In genomic region chr19:40217027-40217810, GRCh38 we compare ENCODE assay signal across 9 cellular contexts. TPM values are rescaled to one million over a fixed set of nuclear protein-coding genes. Genes with fewer than 3 reads are reported as not detected.
DNase-seq lines count a peak whose midpoint lies in the region; ATAC-seq and TF ChIP-seq lines count a peak whose summit lies in the region.
"Had no signal": no experiment of that assay in that cellular context is flagged by ENCODE, and none has a peak within 500 bp of the region (broad histone marks: within the 10 kb centered on the region; RNA-seq: fewer than 3 reads in every experiment).

No MANE protein-coding gene starts in this region.

- H3K9ac ChIP-seq in Karpas-422 (ENCODE audit: low read length) = no peak overlapping the region

- CTCF ChIA-PET in activated CD8-positive, alpha-beta T cell treated with anti-CD3 and anti-CD28 coated beads for 36 hours (lab: Charles Lee) = interaction anchor here (0.8 to 2.7 kb wide), 7 partner anchors 25 to 104 kb away, joined by 3 to 17 read pairs (median 4); no protein-coding TSS in a partner anchor
- CTCF ChIA-PET in HEK293T (lab: Yijun Ruan, JAX) = interaction anchor here (0.8 kb wide), 1 partner anchor 390 kb away, joined by 3 read pairs; no protein-coding TSS in a partner anchor

- no peaks in the 10 kb centered on the region for H3K9me3 ChIP-seq in Karpas-422 (ENCODE audit: low read length)

- no peak for DNase-seq in CD14-positive monocyte (ENCODE audit: low spot score)
- DNase-seq in LNCaP clone FGC (ENCODE audit: low read depth) = peak; percentile 54
- peak; percentile 44 for DNase-seq in activated CD8-positive, alpha-beta T cell treated with anti-CD3 and anti-CD28 coated beads for 36 hours
- DNase-seq in left colon = peak; percentile 56 to 76
- DNase-seq in medulla oblongata (ENCODE audit: extremely low spot score) = no peak
- DNase-seq in COLO829 (ENCODE audit: low spot score) = no peak
- DNase-seq in Karpas-422 = no peak
- DNase-seq in HEK293T (ENCODE audit: extremely low spot score) = no peak

- H3K9me2 ChIP-seq in Karpas-422 (replicated peaks; ENCODE audit: insufficient read depth, low read length) = no peaks in the 10 kb centered on the region

- no peaks in the 10 kb centered on the region for H3K4me1 ChIP-seq in Karpas-422 (ENCODE audit: low read length)

- intact Hi-C loops in CD14-positive monocyte (cut with micrococcal nuclease) = no loop called here
- intact Hi-C loops in activated CD8-positive, alpha-beta T cell treated with anti-CD3 and anti-CD28 coated beads for 36 hours (cut with micrococcal nuclease) = no loop called here
- intact Hi-C loops in left colon (cut with DNase I, micrococcal nuclease) = no loop called here

- H3K27me3 ChIP-seq in Karpas-422 (ENCODE audit: low read length) = no peaks in the 10 kb centered on the region

- H3K79me2 ChIP-seq in Karpas-422 (ENCODE audit: low read length) = no peaks in the 10 kb centered on the region

- peaks cover 3 to 5% of the 10 kb centered on the region in 2 donors for H3K36me3 Mint-ChIP-seq in CD14-positive monocyte
- peaks cover 2% of the 10 kb centered on the region for H3K36me3 Mint-ChIP-seq in activated CD8-positive, alpha-beta T cell treated with anti-CD3 and anti-CD28 coated beads for 36 hours (ENCODE audit: low read depth)

- H3K27ac Mint-ChIP-seq in CD14-positive monocyte = no peak overlapping the region
- no peak overlapping the region for H3K27ac Mint-ChIP-seq in activated CD8-positive, alpha-beta T cell treated with anti-CD3 and anti-CD28 coated beads for 36 hours

- peaks cover 4 to 18% (median 9%) of the 10 kb centered on the region in 7 donors for H3K9me3 Mint-ChIP-seq in CD14-positive monocyte
- H3K9me3 Mint-ChIP-seq in activated CD8-positive, alpha-beta T cell treated with anti-CD3 and anti-CD28 coated beads for 36 hours = peaks cover 3% of the 10 kb centered on the region

- POLR2A ChIA-PET in activated CD8-positive, alpha-beta T cell treated with anti-CD3 and anti-CD28 coated beads for 36 hours (lab: Charles Lee) = interaction anchor here (0.6 kb wide), 1 partner anchor 10 kb away, joined by 3 read pairs; no protein-coding TSS in a partner anchor
- POLR2A ChIA-PET in HEK293T (lab: Yijun Ruan, JAX) = no interaction called here

- H3K27me3 Mint-ChIP-seq in CD14-positive monocyte (ENCODE audit: low read depth in 3 of 3) = peaks cover 56 to 66% (median 62%) of the 10 kb centered on the region in 3 donors
- peaks cover 42% of the 10 kb centered on the region for H3K27me3 Mint-ChIP-seq in activated CD8-positive, alpha-beta T cell treated with anti-CD3 and anti-CD28 coated beads for 36 hours

- peak overlapping the region; percentile 42 for H3K4me3 ChIP-seq in LNCaP clone FGC (ENCODE audit: low read depth, low read length)
- no peak overlapping the region for H3K4me3 ChIP-seq in Karpas-422 (ENCODE audit: low read length)

- H3K4me2 ChIP-seq in Karpas-422 (ENCODE audit: low read depth, low read length, poor library complexity, severe bottlenecking) = no peak overlapping the region

- no peak overlapping the region for H2AFZ ChIP-seq in Karpas-422 (ENCODE audit: low read length)

- H4K20me1 ChIP-seq in Karpas-422 (ENCODE audit: insufficient read depth, low read depth, low read length) = no peaks in the 10 kb centered on the region

- H3K4me3 Mint-ChIP-seq in CD14-positive monocyte = peak overlapping the region in 1 of 2 donors; percentile 83
- H3K4me3 Mint-ChIP-seq in activated CD8-positive, alpha-beta T cell treated with anti-CD3 and anti-CD28 coated beads for 36 hours = no peak overlapping the region

- no peaks in the 10 kb centered on the region for H3K36me3 ChIP-seq in Karpas-422 (ENCODE audit: insufficient read depth, low read length)

- H3K4me1 Mint-ChIP-seq in CD14-positive monocyte = peaks cover 4% of the 10 kb centered on the region
- H3K4me1 Mint-ChIP-seq in activated CD8-positive, alpha-beta T cell treated with anti-CD3 and anti-CD28 coated beads for 36 hours (ENCODE audit: low read depth) = peaks cover 12% of the 10 kb centered on the region

- ATAC-seq in activated CD8-positive, alpha-beta T cell treated with anti-CD3 and anti-CD28 coated beads for 36 hours = no peak
- ATAC-seq in left colon = peak; percentile 82

- H3K27ac ChIP-seq in Karpas-422 (ENCODE audit: low read length) = no peak overlapping the region

- TF ChIP-seq CTCF in CD14-positive monocyte (IDR thresholded peaks at IDR 0.05) (peak; percentile 27), LNCaP clone FGC (IDR thresholded peaks at IDR 0.05; ENCODE audit: control insufficient read depth, extremely low read depth, insufficient read depth) (peak; percentile 74)
- TF ChIP-seq CTCF in activated CD8-positive, alpha-beta T cell treated with anti-CD3 and anti-CD28 coated beads for 36 hours (IDR thresholded peaks at IDR 0.05) = peak; percentile 21

TF ChIP-seq in HEK293T, 16 proteins besides CTCF, POLR2A, EP300 and RAD21:
- TF ChIP-seq ELF4 (IDR thresholded peaks at IDR 0.05) = no peak
- no peak for TF ChIP-seq FOXM1 (IDR thresholded peaks at IDR 0.05; ENCODE audit: borderline replicate concordance)
- TF ChIP-seq HDGF (IDR thresholded peaks at IDR 0.05; ENCODE audit: borderline replicate concordance) = no peak
- no peak for TF ChIP-seq FOXA1 (IDR thresholded peaks at IDR 0.05)
- TF ChIP-seq ARNT (IDR thresholded peaks at IDR 0.05) = no peak
- TF ChIP-seq CTBP1 (IDR thresholded peaks at IDR 0.05; ENCODE audit: borderline replicate concordance) = no peak
- TF ChIP-seq LEF1 (IDR thresholded peaks at IDR 0.05; ENCODE audit: borderline replicate concordance) = no peak
- no peak for TF ChIP-seq FOXK2 (IDR thresholded peaks at IDR 0.05)
- TF ChIP-seq SP1 (IDR thresholded peaks at IDR 0.05) = no peak
- no peak for TF ChIP-seq NFRKB (IDR thresholded peaks at IDR 0.05)
- no peak for TF ChIP-seq ZNF384 (IDR thresholded peaks at IDR 0.05)
- TF ChIP-seq BHLHE40 (IDR thresholded peaks at IDR 0.05; ENCODE audit: borderline replicate concordance) = no peak
- no peak for TF ChIP-seq L3MBTL2 (conservative IDR thresholded peaks at IDR 0.05)
- no peak for TF ChIP-seq TARDBP (IDR thresholded peaks at IDR 0.05)
- no peak for TF ChIP-seq SUZ12 (IDR thresholded peaks at IDR 0.05)
- TF ChIP-seq PKNOX1 (IDR thresholded peaks at IDR 0.05) = no peak

RNA-seq across cellular contexts. Expression of gene TTC9B, which starts 1.0 kb away (rescaled TPM):
- polyA plus RNA-seq in CD14-positive monocyte = not detected
- total RNA-seq in activated CD8-positive, alpha-beta T cell treated with anti-CD3 and anti-CD28 coated beads for 36 hours = not detected
- total RNA-seq in left colon = under 1 TPM; 0.37 to 0.45 TPM
- not detected in 2 replicates for total RNA-seq in Karpas-422 (2014; rRNA removed; shearing (Covaris generic); ENCODE audit: low replicate concordance)
- total RNA-seq: renal cortical epithelial cell had no signal

RNA-seq across cellular contexts. Expression of gene CCNP, which starts 9.3 kb away (rescaled TPM):
- polyA plus RNA-seq in CD14-positive monocyte = not detected
- total RNA-seq in activated CD8-positive, alpha-beta T cell treated with anti-CD3 and anti-CD28 coated beads for 36 hours = not detected
- under 1 TPM in 1 of 2 donors, not detected in 1; 0.24 TPM for total RNA-seq in left colon
- total RNA-seq in Karpas-422 (2014; rRNA removed; shearing (Covaris generic); ENCODE audit: low replicate concordance) = not detected in 2 replicates

RNA-seq across cellular contexts. Expression of gene MAP3K10, which starts 26.0 kb away (rescaled TPM):
- under 1 TPM in 1 of 2 donors, not detected in 1; 0.05 TPM for polyA plus RNA-seq in CD14-positive monocyte
- total RNA-seq in activated CD8-positive, alpha-beta T cell treated with anti-CD3 and anti-CD28 coated beads for 36 hours = 10 to 100 TPM; 11.3 to 12.6 TPM
- total RNA-seq in left colon = 10 to 100 TPM; 10.7 to 11.7 TPM
- 7.6 and 26.3 TPM in 2 replicates for total RNA-seq in Karpas-422 (2014; rRNA removed; shearing (Covaris generic); ENCODE audit: low replicate concordance)

Comparison
In these comparisons a context has a peak if more than half of its experiments do, and no peak if none do; other contexts are left out.
1. DNase-seq: peak in LNCaP clone FGC (single experiment), activated CD8-positive, alpha-beta T cell treated with anti-CD3 and anti-CD28 coated beads for 36 hours (single experiment) and left colon (2 of 2); none in CD14-positive monocyte (single experiment), medulla oblongata (single experiment), COLO829 (single experiment), Karpas-422 (single experiment) and HEK293T (single experiment).
2. CTCF ChIP-seq: peak in every context shown above with its lines; median percentile 74 in LNCaP clone FGC; 27 in CD14-positive monocyte; 21 in activated CD8-positive, alpha-beta T cell treated with anti-CD3 and anti-CD28 coated beads for 36 hours.